Comparison of ENCODE assay signal across 8 cellular contexts in genomic region chr17:21171309-21171922, GRCh38. TPM values are rescaled to one million over a fixed set of nuclear protein-coding genes. Genes with fewer than 3 reads are reported as not detected.
A peak's percentile ranks its signal among the peaks of the same experiment; 100 is the strongest.
DNase-seq lines count a peak whose midpoint lies in the region; ATAC-seq and TF ChIP-seq lines count a peak whose summit lies in the region.

No MANE protein-coding gene starts in this region.

- H3K36me3 Mint-ChIP-seq in endothelial cell (ENCODE audit: low read depth, unreplicated experiment) = peaks cover 6% of the 10 kb centered on the region

- peak overlapping the region; percentile 27 for H3K4me3 Mint-ChIP-seq in endothelial cell (ENCODE audit: unreplicated experiment)

- peaks cover 21% of the 10 kb centered on the region for H3K4me1 Mint-ChIP-seq in endothelial cell (ENCODE audit: unreplicated experiment)

- H3K27me3 Mint-ChIP-seq in endothelial cell (ENCODE audit: unreplicated experiment) = peaks cover 13% of the 10 kb centered on the region

- H3K4me3 ChIP-seq in GM12864 (ENCODE audit: low read depth, low read length) = no peak overlapping the region

- no peak for TF ChIP-seq CTCF in GM12864 (IDR thresholded peaks at IDR 0.05; ENCODE audit: low read depth, low read length, missing control alignments)
- TF ChIP-seq CTCF in endothelial cell (IDR thresholded peaks at IDR 0.05; ENCODE audit: unreplicated experiment) = no peak

- H3K27ac Mint-ChIP-seq in endothelial cell (ENCODE audit: unreplicated experiment) = peak overlapping the region; percentile 81

- no peaks in the 10 kb centered on the region for H3K9me3 Mint-ChIP-seq in endothelial cell (ENCODE audit: unreplicated experiment)

- DNase-seq in GM12864 (ENCODE audit: low read depth) (peak; percentile 58), endothelial cell (ENCODE audit: low spot score) (no peak), NCI-H526 treated with DMSO at 0.1 percent for 48 hours (lab: John Stamatoyannopoulos, UW) (no peak), mucosa of gallbladder (ENCODE audit: low spot score) (no peak)
- no peak for DNase-seq in activated CD4-positive, CD25-positive, alpha-beta regulatory T cell (lab: John Stamatoyannopoulos, UW)

- ATAC-seq in GM19351 (IDR thresholded peaks at IDR 0.05; ENCODE audit: unreplicated experiment) (peak; percentile 75), HG03066 (IDR thresholded peaks at IDR 0.05; ENCODE audit: low read depth, unreplicated experiment) (peak; percentile 65), HG02571 (IDR thresholded peaks at IDR 0.05; ENCODE audit: unreplicated experiment) (no peak)

RNA-seq across cellular contexts. Expression of gene TMEM11, which starts 42.5 kb away (rescaled TPM):
- total RNA-seq in endothelial cell (ENCODE audit: unreplicated experiment) = 36.9 TPM
- 20.3 TPM for total RNA-seq in mucosa of gallbladder

RNA-seq across cellular contexts. Expression of gene DHRS7B, which starts 44.7 kb away (rescaled TPM):
- total RNA-seq in endothelial cell (ENCODE audit: unreplicated experiment) (31.0 TPM), mucosa of gallbladder (30.3 TPM)
